10 cellular contexts compared by ENCODE assay signal in the genomic region with DNA sequence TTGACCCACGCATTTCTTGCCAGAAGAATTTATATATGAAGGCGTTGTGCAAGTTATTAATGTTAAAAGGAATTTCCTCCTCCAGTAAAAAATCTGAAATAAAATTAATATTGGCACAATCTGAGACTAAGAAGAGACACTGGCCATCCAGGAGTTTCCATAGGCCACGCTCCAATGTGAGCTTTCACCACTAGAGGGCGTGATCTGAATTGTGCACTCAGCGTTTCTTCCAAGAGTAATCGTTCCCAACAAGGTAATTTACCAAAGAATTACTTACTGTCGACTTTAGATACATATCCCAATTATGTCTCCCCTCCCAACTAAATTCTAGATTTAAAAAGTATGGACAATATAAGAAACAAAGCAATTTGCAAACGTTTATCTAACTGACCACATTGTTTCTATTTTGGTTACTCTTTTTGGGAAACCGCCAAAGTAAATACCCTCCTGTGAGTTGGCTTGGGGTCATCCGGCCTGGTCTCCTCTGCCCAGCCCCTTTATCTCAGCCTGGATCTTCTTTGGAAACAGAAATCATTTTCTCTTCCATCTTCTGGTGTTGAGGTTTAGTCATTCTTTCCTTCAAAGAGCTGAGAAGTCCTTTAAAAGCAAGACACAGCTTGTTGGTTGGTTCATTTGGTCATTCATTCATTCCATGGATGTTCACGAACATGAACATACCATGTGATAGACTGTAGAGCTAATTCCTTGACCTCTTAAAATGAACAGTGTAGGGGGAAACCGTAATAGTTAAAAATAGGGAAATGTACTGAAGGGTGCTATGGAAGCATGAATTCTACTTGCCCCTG. TPM values are rescaled to one million over a fixed set of nuclear protein-coding genes. Genes with fewer than 3 reads are reported as not detected.
A peak's percentile ranks its signal among the peaks of the same experiment; 100 is the strongest.
DNase-seq lines count a peak whose midpoint lies in the region; ATAC-seq, FAIRE-seq and TF ChIP-seq lines count a peak whose summit lies in the region.
"Had no signal": no experiment of that assay in that cellular context is flagged by ENCODE, and none has a peak within 500 bp of the region (broad histone marks: within the 10 kb centered on the region; RNA-seq: fewer than 3 reads in every experiment).

No MANE protein-coding gene starts in this region.

- 15% methylated on average over 12 of the region's 12 CpGs for WGBS in HepG2 (ENCODE audit: low lambda C conversion rate)

- peak; percentile 81 for ATAC-seq in HepG2
- no peak for ATAC-seq in HG02973 (IDR thresholded peaks at IDR 0.05; ENCODE audit: unreplicated experiment)

- peaks cover 5% of the 10 kb centered on the region for H3K27me3 Mint-ChIP-seq in T-helper 2 cell treated with Interferon-gamma antibody and Interleukin-4, amounts not matched to agents 5 μg/mL and 100 μg/mL, for 36 hours (ENCODE audit: low read depth)
- H3K27me3 Mint-ChIP-seq: central memory CD8-positive, alpha-beta T cell had no signal

- H3K9me3 ChIP-seq in HepG2 (ENCODE audit: low read length): no peaks in the 10 kb centered on the region

- peak; percentile 91 for TF ChIP-seq CTCF in KMS-11 (conservative IDR thresholded peaks at IDR 0.05; ENCODE audit: low read depth, low read length)
- peak; percentile 87 for TF ChIP-seq CTCF in cardiac fibroblast (IDR thresholded peaks at IDR 0.05; ENCODE audit: low read depth, low read length)
- TF ChIP-seq CTCF in HepG2 (CRISPR knock-in tag; IDR thresholded peaks at IDR 0.05): peak; percentile 71

- CTCF ChIA-PET in HepG2 (lab: Yijun Ruan, JAX; ENCODE audit: low intra/inter-chr PET ratio, low total read pairs): interaction anchor here (1.5 kb wide), 1 partner anchor 128 kb away, joined by 5 read pairs; no protein-coding TSS in a partner anchor

- no peaks in the 10 kb centered on the region for H3K36me3 Mint-ChIP-seq in T-helper 2 cell treated with Interferon-gamma antibody and Interleukin-4, amounts not matched to agents 5 μg/mL and 100 μg/mL, for 36 hours (ENCODE audit: low read depth)

- TF ChIP-seq EP300 in HepG2 (IDR thresholded peaks at IDR 0.05; ENCODE audit: low read depth in 2 of 2, low read length in 2 of 2): no peak
- TF ChIP-seq EP300 in HepG2 (CRISPR knock-in tag; IDR thresholded peaks at IDR 0.05; ENCODE audit: borderline replicate concordance): no peak

- H2AFZ ChIP-seq in KMS-11 (ENCODE audit: low read depth) (0 out of 2 replicates have a peak overlapping the region, but pooled peaks have one; percentile 19), HepG2 (ENCODE audit: low read length) (no peak overlapping the region)

- TF ChIP-seq POLR2A in HepG2 (IDR thresholded peaks at IDR 0.05; ENCODE audit: insufficient read depth in 1 of 2, low read depth in 2 of 2, low read length in 2 of 2): no peak

- POLR2A ChIA-PET in HepG2 (lab: Yijun Ruan, JAX): interaction anchor here (1.0 kb wide), 1 partner anchor 26 kb away, joined by 3 read pairs; the partner anchor contains the start of gene POLR2M

- H3K27ac Mint-ChIP-seq in T-helper 2 cell treated with Interferon-gamma antibody and Interleukin-4, amounts not matched to agents 5 μg/mL and 100 μg/mL, for 36 hours: no peak overlapping the region

- H3K36me3 ChIP-seq in KMS-11 (ENCODE audit: insufficient read depth): no peaks in the 10 kb centered on the region
- no peaks in the 10 kb centered on the region for H3K36me3 ChIP-seq in HepG2 (replicated peaks in 1 of 2; ENCODE audit: control insufficient read depth in 1 of 2, insufficient read depth in 2 of 2, low read length in 2 of 2)

- peak; percentile 86 for FAIRE-seq in HepG2 (lab: Jason Lieb, UNC)

- no peak overlapping the region for H3K4me3 Mint-ChIP-seq in T-helper 2 cell treated with Interferon-gamma antibody and Interleukin-4, amounts not matched to agents 5 μg/mL and 100 μg/mL, for 36 hours
- H3K4me3 Mint-ChIP-seq: central memory CD8-positive, alpha-beta T cell had no signal

- in situ Hi-C loops in HepG2 (cut with HindIII; ENCODE audit: extremely low pct_ligation_motif_present, low pct_unique_long_range_greater_than_20kb): no loop called here

- no TSS peak for BruUV-seq in HepG2 (replicated peaks; lab: Mats Ljungman, UMichigan)

- no peak for TF ChIP-seq RAD21 in HepG2 (CRISPR knock-in tag; IDR thresholded peaks at IDR 0.05)

- no peak overlapping the region for H3K27ac ChIP-seq in KMS-11
- H3K27ac ChIP-seq in HepG2 (ENCODE audit: extremely low read length, insufficient read depth, low read length): no peak overlapping the region
- H3K27ac ChIP-seq: BLaER1 treated with 17β-estradiol and CSF1 and Interleukin-3, amounts not matched to agents 10 nM and 100 nM had no signal

- H3K4me1 ChIP-seq in KMS-11 (ENCODE audit: low read depth, poor library complexity, severe bottlenecking) (no peaks in the 10 kb centered on the region), HepG2 (ENCODE audit: insufficient read depth, low read length) (peaks cover 5% of the 10 kb centered on the region)
- H3K4me1 ChIP-seq: BLaER1 treated with 17β-estradiol and CSF1 and Interleukin-3, amounts not matched to agents 10 nM and 100 nM had no signal

- H3K4me1 Mint-ChIP-seq in T-helper 2 cell treated with Interferon-gamma antibody and Interleukin-4, amounts not matched to agents 5 μg/mL and 100 μg/mL, for 36 hours (ENCODE audit: low read depth): peaks cover 4% of the 10 kb centered on the region

- H3K27me3 ChIP-seq in KMS-11 (ENCODE audit: insufficient read depth, low read depth) (no peaks in the 10 kb centered on the region), HepG2 (ENCODE audit: control insufficient read depth in 1 of 2, insufficient read depth in 2 of 2, low read length in 2 of 2) (no peaks in the 10 kb centered on the region; a peak in 1 of 5 replicates)
- H3K27me3 ChIP-seq: BLaER1 treated with 17β-estradiol and CSF1 and Interleukin-3, amounts not matched to agents 10 nM and 100 nM had no signal

- intact Hi-C loops in HepG2 (cut with micrococcal nuclease; ENCODE audit: unreplicated experiment): loop anchor here (5.0 to 10.0 kb wide), 2 partner anchors 130 to 342 kb away; no protein-coding TSS in a partner anchor

- no peak overlapping the region for H3K4me2 ChIP-seq in KMS-11
- peak overlapping the region; percentile 25 for H3K4me2 ChIP-seq in HepG2 (ENCODE audit: low read depth, low read length)
- H3K4me2 ChIP-seq: BLaER1 treated with 17β-estradiol and CSF1 and Interleukin-3, amounts not matched to agents 10 nM and 100 nM had no signal

- no peaks in the 10 kb centered on the region for H3K9me3 Mint-ChIP-seq in T-helper 2 cell treated with Interferon-gamma antibody and Interleukin-4, amounts not matched to agents 5 μg/mL and 100 μg/mL, for 36 hours
- H3K9me3 Mint-ChIP-seq: central memory CD8-positive, alpha-beta T cell had no signal

- H4K20me1 ChIP-seq in KMS-11 (ENCODE audit: insufficient read depth) (no peaks in the 10 kb centered on the region), HepG2 (ENCODE audit: insufficient read depth, low read length) (no peaks in the 10 kb centered on the region)
- H4K20me1 ChIP-seq: BLaER1 treated with 17β-estradiol and CSF1 and Interleukin-3, amounts not matched to agents 10 nM and 100 nM had no signal

- H3K4me3 ChIP-seq in KMS-11 (IDR thresholded peaks at IDR 0.05; ENCODE audit: insufficient read depth, low read depth, low read length): no peak overlapping the region
- H3K4me3 ChIP-seq in cardiac fibroblast (replicated peaks in 1 of 2; ENCODE audit: low read depth in 2 of 2, low read length in 2 of 2): no peak overlapping the region
- H3K4me3 ChIP-seq in HepG2 (replicated peaks in 1 of 3; ENCODE audit: insufficient read depth in 1 of 3, low read depth in 2 of 3, low read length in 3 of 3): no peak overlapping the region
- H3K4me3 ChIP-seq: BLaER1 treated with 17β-estradiol and CSF1 and Interleukin-3, amounts not matched to agents 10 nM and 100 nM had no signal

- peak; percentile 8 for DNase-seq in DMS153 treated with DMSO at 0.1 percent for 48 hours (lab: John Stamatoyannopoulos, UW; ENCODE audit: unreplicated experiment)
- DNase-seq in DMS153 (lab: John Stamatoyannopoulos, UW): no peak
- peak; percentile 15 for DNase-seq in T-helper 2 cell treated with Interferon-gamma antibody and Interleukin-4, amounts not matched to agents 5 μg/mL and 100 μg/mL, for 36 hours (ENCODE audit: low spot score)
- peak; percentile 69 to 77 for DNase-seq in cardiac fibroblast (ENCODE audit: low read depth in 2 of 2)
- DNase-seq in HepG2 (ENCODE audit: low spot score): peak; percentile 49
- peak; percentile 14 to 26 for DNase-seq in stimulated activated CD8-positive, alpha-beta memory T cell treated with anti-CD3 and anti-CD28 coated beads, Interleukin-2, amount 100 ng/mL, for 48 hours (ENCODE audit: low read depth in 2 of 2)

- H3K79me2 ChIP-seq in KMS-11 (ENCODE audit: insufficient read depth, low read depth) (no peaks in the 10 kb centered on the region), HepG2 (ENCODE audit: insufficient read depth, low read length) (no peaks in the 10 kb centered on the region)

- H3K9ac ChIP-seq in KMS-11 (no peak overlapping the region), HepG2 (ENCODE audit: insufficient read depth, low read depth, low read length) (no peak overlapping the region)
- H3K9ac ChIP-seq: BLaER1 treated with 17β-estradiol and CSF1 and Interleukin-3, amounts not matched to agents 10 nM and 100 nM had no signal

TF ChIP-seq in HepG2, 621 proteins besides CTCF, POLR2A, EP300 and RAD21 (continues in another document):
- TF ChIP-seq NCOR1 (IDR thresholded peaks at IDR 0.05; ENCODE audit: borderline replicate concordance, low read length): no peak

RNA-seq across cellular contexts. Expression of gene POLR2M, which starts 26.2 kb away (rescaled TPM):
- total RNA-seq in HepG2 (2016; rRNA removed; fragmentation: Illumina TruSeq; extraction: Trizol): 48.5 and 61.8 TPM in 2 replicates
- total RNA-seq in HepG2 (2016; cell fraction: cytosol; rRNA removed; fragmentation: Illumina TruSeq; extraction: Trizol; ENCODE audit: low read depth): 4.0 and 5.4 TPM in 2 replicates
- total RNA-seq in HepG2 (2016; cell fraction: insoluble cytoplasmic fraction; rRNA removed; fragmentation: Illumina TruSeq; extraction: Trizol): 39.5 and 65.0 TPM in 2 replicates
- 21.6 and 23.1 TPM in 2 replicates for total RNA-seq in HepG2 (2016; cell fraction: membrane; rRNA removed; fragmentation: Illumina TruSeq; extraction: Trizol)
- total RNA-seq in HepG2 (2016; cell fraction: nucleus; rRNA removed; fragmentation: Illumina TruSeq; extraction: Trizol): 23.3 and 26.3 TPM in 2 replicates
- polyA plus RNA-seq in HepG2 (2011; rRNA removed): 24.4 and 25.9 TPM in 2 replicates
- polyA plus RNA-seq in HepG2 (2011; cell fraction: cytosol; rRNA removed): 23.8 and 62.0 TPM in 2 replicates
- 43.6 and 62.6 TPM in 2 replicates for polyA plus RNA-seq in HepG2 (2011; cell fraction: nucleus; rRNA removed)
- 14.3 and 21.4 TPM in 2 replicates for polyA plus RNA-seq in HepG2 (2012)
- polyA plus RNA-seq in HepG2 (2016; cell fraction: cytosol; fragmentation: Illumina TruSeq; extraction: Trizol; ENCODE audit: low read depth): 2.4 and 3.3 TPM in 2 replicates
- 41.3 and 47.7 TPM in 2 replicates for polyA plus RNA-seq in HepG2 (2016; cell fraction: insoluble cytoplasmic fraction; fragmentation: Illumina TruSeq; extraction: Trizol; ENCODE audit: low read depth)
- 10.0 and 11.0 TPM in 2 replicates for polyA plus RNA-seq in HepG2 (2016; cell fraction: membrane; fragmentation: Illumina TruSeq; extraction: Trizol; ENCODE audit: low read depth)
- polyA plus RNA-seq in HepG2 (2016; cell fraction: nucleus; fragmentation: Illumina TruSeq; extraction: Trizol; ENCODE audit: insufficient read depth, low read depth): 14.2 and 15.8 TPM in 2 replicates
- polyA minus RNA-seq in HepG2 (2011; rRNA and poly(A)+ RNA removed; ENCODE audit: low replicate concordance): 38.9 and 73.5 TPM in 2 replicates
- 20.3 and 42.4 TPM in 2 replicates for polyA minus RNA-seq in HepG2 (2011; cell fraction: cytosol; rRNA and poly(A)+ RNA removed)
- polyA minus RNA-seq in HepG2 (2011; cell fraction: nucleus; rRNA and poly(A)+ RNA removed): 14.2 and 21.1 TPM in 2 replicates
